In genomic region chr10:129416136-129416530, GRCh38 we compare ENCODE assay signal across 31 cellular contexts.
"Had no signal": no experiment of that assay in that cellular context is flagged by ENCODE, and none has a peak within 500 bp of the region (broad histone marks: within the 10 kb centered on the region; RNA-seq: fewer than 3 reads in every experiment).

No MANE protein-coding gene starts in this region.

- H3K36me3 Mint-ChIP-seq: activated CD4-positive, alpha-beta memory T cell treated with anti-CD3 and anti-CD28 coated beads for 36 hours; activated CD8-positive, alpha-beta memory T cell treated with anti-CD3 and anti-CD28 coated beads, Interleukin-2, amount 10 ng/mL, durations not matched to agents 7 days and 5 days; activated naive CD4-positive, alpha-beta T cell treated with anti-CD3 and anti-CD28 coated beads, Interleukin-2, amount 50 U/mL, for 24 hours; activated naive CD8-positive, alpha-beta T cell treated with anti-CD3 and anti-CD28 coated beads for 36 hours had no signal

- DNase-seq: activated CD4-positive, alpha-beta memory T cell treated with anti-CD3 and anti-CD28 coated beads for 36 hours; activated CD4-positive, alpha-beta T cell treated with anti-CD3 and anti-CD28 coated beads for 36 hours; activated CD4-positive, alpha-beta T cell treated with anti-CD3 and anti-CD28 coated beads, Interleukin-2, amount 10 ng/mL, durations not matched to agents 24 days and 14 days; activated CD4-positive, CD25-positive, alpha-beta regulatory T cell; activated CD4-positive, CD25-positive, alpha-beta regulatory T cell treated with anti-CD3 and anti-CD28 coated beads, Interleukin-2, amount 50 U/mL, for 72 hours; activated CD8-positive, alpha-beta memory T cell treated with anti-CD3 and anti-CD28 coated beads, Interleukin-2, amount 10 ng/mL, durations not matched to agents 7 days and 5 days; activated CD8-positive, alpha-beta memory T cell treated with anti-CD3 and anti-CD28 coated beads, Interleukin-2, amount 50 U/mL, for 4 hours; activated CD8-positive, alpha-beta T cell treated with anti-CD3 and anti-CD28 coated beads, Interleukin-2, amount 10 ng/mL, durations not matched to agents 7 days and 5 days; activated effector memory CD4-positive, alpha-beta T cell treated with anti-CD3 and anti-CD28 coated beads, Interleukin-2, amount 50 U/mL, for 16 hours; activated naive CD4-positive, alpha-beta T cell treated with anti-CD3 and anti-CD28 coated beads for 36 hours; activated naive CD8-positive, alpha-beta T cell treated with anti-CD3 and anti-CD28 coated beads for 36 hours; activated naive CD8-positive, alpha-beta T cell treated with anti-CD3 and anti-CD28 coated beads, Interleukin-2, amount 50 U/mL, for 24 hours; activated T-cell treated with anti-CD3 and anti-CD28 coated beads, Interleukin-2, amount 50 U/mL, for 1 hour; activated T-cell treated with anti-CD3 and anti-CD28 coated beads, Interleukin-2, amount 50 U/mL, for 48 hours; adrenal gland; amygdala; aorta; body of pancreas; dorsolateral prefrontal cortex; effector memory CD4-positive, alpha-beta T cell; endodermal cell; gastrocnemius medialis; T-helper 2 cell had no signal

- H3K27ac ChIP-seq: adrenal gland, body of pancreas, coronary artery, dorsolateral prefrontal cortex, foreskin keratinocyte, gastrocnemius medialis had no signal

- H3K36me3 ChIP-seq: adrenal gland, gastrocnemius medialis had no signal

- H3K4me3 Mint-ChIP-seq: activated CD4-positive, alpha-beta memory T cell treated with anti-CD3 and anti-CD28 coated beads for 36 hours; activated CD4-positive, alpha-beta T cell treated with anti-CD3 and anti-CD28 coated beads for 36 hours; activated CD4-positive, alpha-beta T cell treated with anti-CD3 and anti-CD28 coated beads, Interleukin-2, amount 10 ng/mL, durations not matched to agents 24 days and 14 days; activated CD8-positive, alpha-beta memory T cell treated with anti-CD3 and anti-CD28 coated beads, Interleukin-2, amount 10 ng/mL, durations not matched to agents 7 days and 5 days; activated CD8-positive, alpha-beta T cell treated with anti-CD3 and anti-CD28 coated beads, Interleukin-2, amount 10 ng/mL, durations not matched to agents 7 days and 5 days; activated naive CD4-positive, alpha-beta T cell treated with anti-CD3 and anti-CD28 coated beads for 36 hours; activated naive CD4-positive, alpha-beta T cell treated with anti-CD3 and anti-CD28 coated beads, Interleukin-2, amount 50 U/mL, for 24 hours; activated naive CD8-positive, alpha-beta T cell treated with anti-CD3 and anti-CD28 coated beads for 36 hours; activated naive CD8-positive, alpha-beta T cell treated with anti-CD3 and anti-CD28 coated beads, Interleukin-2, amount 50 U/mL, for 24 hours; activated T-helper 1 cell treated with anti-CD3 and anti-CD28 coated beads, Interleukin-12 subunit alpha, Interleukin-12 subunit beta, Interleukin-2, Interleukin-4 antibody, amounts not matched to agents 30 ng/mL and 10 ng/mL and 1 ng/mL, durations not matched to agents 14 hours and 24 hours and 36 hours; central memory CD8-positive, alpha-beta T cell; dendritic cell treated with granulocyte-macrophage colony-stimulating factor and Interleukin-4, amounts not matched to agents 40 ng/mL and 50 ng/mL, for 4 days; endodermal cell had no signal

- H3K27me3 ChIP-seq: body of pancreas, foreskin keratinocyte, gastrocnemius medialis had no signal

- H3K27ac Mint-ChIP-seq: activated CD4-positive, alpha-beta memory T cell treated with anti-CD3 and anti-CD28 coated beads for 36 hours; activated CD4-positive, alpha-beta T cell treated with anti-CD3 and anti-CD28 coated beads for 36 hours; activated CD4-positive, alpha-beta T cell treated with anti-CD3 and anti-CD28 coated beads, Interleukin-2, amount 10 ng/mL, durations not matched to agents 24 days and 14 days; activated CD8-positive, alpha-beta memory T cell treated with anti-CD3 and anti-CD28 coated beads, Interleukin-2, amount 10 ng/mL, durations not matched to agents 7 days and 5 days; activated CD8-positive, alpha-beta T cell treated with anti-CD3 and anti-CD28 coated beads, Interleukin-2, amount 10 ng/mL, durations not matched to agents 7 days and 5 days; activated naive CD4-positive, alpha-beta T cell treated with anti-CD3 and anti-CD28 coated beads for 36 hours; activated naive CD4-positive, alpha-beta T cell treated with anti-CD3 and anti-CD28 coated beads, Interleukin-2, amount 50 U/mL, for 24 hours; activated naive CD8-positive, alpha-beta T cell treated with anti-CD3 and anti-CD28 coated beads for 36 hours; activated naive CD8-positive, alpha-beta T cell treated with anti-CD3 and anti-CD28 coated beads, Interleukin-2, amount 50 U/mL, for 24 hours; activated T-helper 1 cell treated with anti-CD3 and anti-CD28 coated beads, Interleukin-12 subunit alpha, Interleukin-12 subunit beta, Interleukin-2, Interleukin-4 antibody, amounts not matched to agents 30 ng/mL and 10 ng/mL and 1 ng/mL, durations not matched to agents 14 hours and 24 hours and 36 hours; activated T-helper 2 cell treated with anti-CD3 and anti-CD28 coated beads, Interferon-gamma antibody, Interleukin-2, Interleukin-4, amounts not matched to agents 10 μg/mL and 5 μg/mL and 100 μg/mL, durations not matched to agents 14 hours and 24 hours and 36 hours; dendritic cell treated with granulocyte-macrophage colony-stimulating factor and Interleukin-4, amounts not matched to agents 40 ng/mL and 50 ng/mL, for 4 days; endodermal cell had no signal

- H3K4me1 ChIP-seq: adrenal gland, body of pancreas, foreskin keratinocyte, gastrocnemius medialis had no signal

- H3K4me1 Mint-ChIP-seq: activated CD4-positive, alpha-beta T cell treated with anti-CD3 and anti-CD28 coated beads for 36 hours; activated CD4-positive, alpha-beta T cell treated with anti-CD3 and anti-CD28 coated beads, Interleukin-2, amount 10 ng/mL, durations not matched to agents 24 days and 14 days; activated CD8-positive, alpha-beta memory T cell treated with anti-CD3 and anti-CD28 coated beads, Interleukin-2, amount 10 ng/mL, durations not matched to agents 7 days and 5 days; activated naive CD4-positive, alpha-beta T cell treated with anti-CD3 and anti-CD28 coated beads, Interleukin-2, amount 50 U/mL, for 24 hours; activated naive CD8-positive, alpha-beta T cell treated with anti-CD3 and anti-CD28 coated beads for 36 hours; activated naive CD8-positive, alpha-beta T cell treated with anti-CD3 and anti-CD28 coated beads, Interleukin-2, amount 50 U/mL, for 24 hours; central memory CD8-positive, alpha-beta T cell; endodermal cell had no signal

- H3K27me3 Mint-ChIP-seq: activated CD4-positive, alpha-beta memory T cell treated with anti-CD3 and anti-CD28 coated beads for 36 hours; activated CD4-positive, alpha-beta T cell treated with anti-CD3 and anti-CD28 coated beads for 36 hours; activated CD4-positive, alpha-beta T cell treated with anti-CD3 and anti-CD28 coated beads, Interleukin-2, amount 10 ng/mL, durations not matched to agents 24 days and 14 days; activated naive CD4-positive, alpha-beta T cell treated with anti-CD3 and anti-CD28 coated beads, Interleukin-2, amount 50 U/mL, for 24 hours; activated naive CD8-positive, alpha-beta T cell treated with anti-CD3 and anti-CD28 coated beads for 36 hours; central memory CD8-positive, alpha-beta T cell had no signal

- H3K9me3 ChIP-seq: adrenal gland, body of pancreas, gastrocnemius medialis had no signal

- H3K9me3 Mint-ChIP-seq: activated CD4-positive, alpha-beta memory T cell treated with anti-CD3 and anti-CD28 coated beads for 36 hours; activated CD4-positive, alpha-beta T cell treated with anti-CD3 and anti-CD28 coated beads, Interleukin-2, amount 10 ng/mL, durations not matched to agents 24 days and 14 days; activated naive CD4-positive, alpha-beta T cell treated with anti-CD3 and anti-CD28 coated beads for 36 hours; activated naive CD4-positive, alpha-beta T cell treated with anti-CD3 and anti-CD28 coated beads, Interleukin-2, amount 50 U/mL, for 24 hours; activated naive CD8-positive, alpha-beta T cell treated with anti-CD3 and anti-CD28 coated beads for 36 hours; activated naive CD8-positive, alpha-beta T cell treated with anti-CD3 and anti-CD28 coated beads, Interleukin-2, amount 50 U/mL, for 24 hours; activated T-helper 1 cell treated with anti-CD3 and anti-CD28 coated beads, Interleukin-12 subunit alpha, Interleukin-12 subunit beta, Interleukin-2, Interleukin-4 antibody, amounts not matched to agents 30 ng/mL and 10 ng/mL and 1 ng/mL, durations not matched to agents 14 hours and 24 hours and 36 hours; activated T-helper 2 cell treated with anti-CD3 and anti-CD28 coated beads, Interferon-gamma antibody, Interleukin-2, Interleukin-4, amounts not matched to agents 10 μg/mL and 5 μg/mL and 100 μg/mL, durations not matched to agents 14 hours and 24 hours and 36 hours; central memory CD8-positive, alpha-beta T cell; dendritic cell treated with granulocyte-macrophage colony-stimulating factor and Interleukin-4, amounts not matched to agents 40 ng/mL and 50 ng/mL, for 4 days; endodermal cell had no signal

- H3K4me3 ChIP-seq: adrenal gland, body of pancreas, coronary artery, dorsolateral prefrontal cortex, gastrocnemius medialis had no signal

- ATAC-seq: activated CD4-positive, alpha-beta T cell treated with anti-CD3 and anti-CD28 coated beads for 36 hours; activated CD8-positive, alpha-beta memory T cell treated with anti-CD3 and anti-CD28 coated beads, Interleukin-2, amount 10 ng/mL, durations not matched to agents 7 days and 5 days; activated CD8-positive, alpha-beta T cell treated with anti-CD3 and anti-CD28 coated beads, Interleukin-2, amount 10 ng/mL, durations not matched to agents 7 days and 5 days; activated naive CD8-positive, alpha-beta T cell treated with anti-CD3 and anti-CD28 coated beads, Interleukin-2, amount 50 U/mL, for 24 hours; body of pancreas; esophagus mucosa; gastrocnemius medialis had no signal
